In the genomic region with DNA sequence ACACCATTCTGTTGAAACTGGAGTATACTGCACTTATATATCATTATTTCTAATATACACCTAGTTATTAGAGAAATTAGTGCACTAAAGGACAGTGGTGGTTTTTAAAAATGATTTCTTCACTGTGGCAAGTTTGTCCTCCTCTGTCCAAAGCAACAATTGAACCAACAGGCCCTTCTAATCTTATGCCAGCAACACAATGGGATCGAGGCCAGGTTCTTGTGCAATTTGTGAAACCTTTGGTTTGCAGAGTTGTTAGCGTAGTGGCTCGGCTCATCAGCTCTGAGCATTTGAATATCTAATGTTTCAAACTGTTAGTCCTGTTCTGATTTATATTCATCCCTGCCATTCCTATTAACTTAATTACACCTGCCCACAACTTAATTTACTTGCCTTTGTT, we compare ENCODE assay signal across 12 cellular contexts. TPM values are rescaled to one million over a fixed set of nuclear protein-coding genes. Genes with fewer than 3 reads are reported as not detected.
DNase-seq lines count a peak whose midpoint lies in the region; ATAC-seq, FAIRE-seq and TF ChIP-seq lines count a peak whose summit lies in the region.
"Had no signal": no experiment of that assay in that cellular context is flagged by ENCODE, and none has a peak within 500 bp of the region (broad histone marks: within the 10 kb centered on the region; RNA-seq: fewer than 3 reads in every experiment).

No MANE protein-coding gene starts in this region.

- no peak for FAIRE-seq in RCC 7860 (lab: Jason Lieb, UNC)
- FAIRE-seq: D721Med, endothelial cell of umbilical vein had no signal

- TF ChIP-seq CTCF in heart left ventricle (IDR thresholded peaks at IDR 0.05) (no peak), psoas muscle (IDR thresholded peaks at IDR 0.05) (no peak), testis (IDR thresholded peaks at IDR 0.05) (no peak)

- in situ Hi-C loops in GM23248 (cut with MboI), result no loop called here

- no peak for TF ChIP-seq POLR2A in heart left ventricle (IDR thresholded peaks at IDR 0.05)
- no peak for TF ChIP-seq POLR2A in testis (IDR thresholded peaks at IDR 0.05)

- H3K27ac ChIP-seq in GM23248, result no peak overlapping the region
- peak overlapping the region; percentile 59 to 93 (median 80) for H3K27ac ChIP-seq in heart left ventricle
- H3K27ac ChIP-seq in psoas muscle, result peak overlapping the region; percentile 98
- H3K27ac ChIP-seq in testis, result no peak overlapping the region

- ATAC-seq in heart left ventricle (peak; percentile 77 to 87 (median 82)), psoas muscle (peak; percentile 71 to 87 (median 80))

- no peak overlapping the region for H3K9ac ChIP-seq in GM23248

- H3K9me2 ChIP-seq in GM23248 (ENCODE audit: insufficient read depth), result no peaks in the 10 kb centered on the region

- H3K79me2 ChIP-seq in GM23248 (ENCODE audit: insufficient read depth), result no peaks in the 10 kb centered on the region

- DNase-seq in GM23248, result peak; percentile 44
- DNase-seq in SKM-1 (lab: John Stamatoyannopoulos, UW; ENCODE audit: unreplicated experiment), result peak; percentile 29
- DNase-seq in heart left ventricle, result peak in 4 of 5 donors; percentile 45 to 79 (median 66)
- DNase-seq in psoas muscle, result peak; percentile 68 to 72
- DNase-seq in effector CD8-positive, alpha-beta T cell (lab: John Stamatoyannopoulos, UW), result no peak
- DNase-seq in testis, result no peak
- no peak for DNase-seq in RCC 7860 (ENCODE audit: low spot score)
- no peak for DNase-seq in activated CD4-positive, alpha-beta T cell treated with anti-CD3 and anti-CD28 coated beads, Interleukin-2, amount 50 U/mL, for 4 hours
- DNase-seq: activated CD4-positive, alpha-beta T cell treated with anti-CD3 and anti-CD28 coated beads, Interleukin-2, amount 50 U/mL, for 1 hour; stimulated activated naive CD4-positive, alpha-beta T cell treated with Interleukin-2 at 50 U/mL for 16 hours had no signal

- H3K27me3 ChIP-seq in GM23248 (replicated peaks; ENCODE audit: insufficient read depth), result no peaks in the 10 kb centered on the region
- H3K27me3 ChIP-seq in heart left ventricle, result no peaks in the 10 kb centered on the region
- no peaks in the 10 kb centered on the region for H3K27me3 ChIP-seq in psoas muscle (ENCODE audit: insufficient read depth in 3 of 3, low read length in 2 of 3)
- H3K27me3 ChIP-seq in testis, result no peaks in the 10 kb centered on the region

- H2AFZ ChIP-seq in GM23248, result no peak overlapping the region

- H3K4me3 ChIP-seq in GM23248, result no peak overlapping the region
- H3K4me3 ChIP-seq in heart left ventricle, result peak overlapping the region in 1 of 12 donors; percentile 1
- H3K4me3 ChIP-seq in psoas muscle, result peak overlapping the region; percentile 51
- H3K4me3 ChIP-seq in testis, result no peak overlapping the region

- H3K4me2 ChIP-seq in GM23248 (ENCODE audit: unreplicated experiment), result no peak overlapping the region

- H3K4me1 ChIP-seq in GM23248 (ENCODE audit: insufficient read depth) (peaks cover 11% of the 10 kb centered on the region; the same call in 1 of the 2 replicates), heart left ventricle (peaks cover 0 to 19% (median 2%) of the 10 kb centered on the region in 12 donors), psoas muscle (peaks cover 25% of the 10 kb centered on the region), testis (no peaks in the 10 kb centered on the region)

- WGBS in GM23248 (ENCODE audit: low coverage in 1 of 2, low lambda C conversion rate in 2 of 2, missing lambda C conversion rate in 2 of 2), 2 experiments, result 45 to 54% methylated on average over 3 of the region's 3 CpGs
- 46 to 65% (median 54%) methylated on average over 3 of the region's 3 CpGs for WGBS in heart left ventricle, 4 donors
- WGBS in psoas muscle, 3 donors, result 23 to 31% (median 25%) methylated on average over 3 of the region's 3 CpGs
- 53 to 70% methylated on average over 3 of the region's 3 CpGs for WGBS in testis, 2 donors

- intact Hi-C loops in heart left ventricle (cut with DNase I) (no loop called here), psoas muscle (cut with DNase I) (loop anchor here in 1 of 2 donors (5.0 kb wide), 1 partner anchor 164 kb away; a partner anchor contains a TSS), testis (cut with DNase I; ENCODE audit: low total_unique reads) (no loop called here)

- H3K9me3 ChIP-seq in GM23248 (ENCODE audit: low read depth) (no peaks in the 10 kb centered on the region), heart left ventricle (peaks cover 0 to 6% (median 0%) of the 10 kb centered on the region in 12 donors), psoas muscle (no peaks in the 10 kb centered on the region), testis (no peaks in the 10 kb centered on the region)

- no peaks in the 10 kb centered on the region for H4K20me1 ChIP-seq in GM23248 (ENCODE audit: insufficient read depth)

- no peaks in the 10 kb centered on the region for H3F3A ChIP-seq in GM23248 (ENCODE audit: insufficient read depth)

- no peaks in the 10 kb centered on the region for H3K36me3 ChIP-seq in GM23248 (ENCODE audit: low read depth)
- peaks cover 0 to 5% (median 0%) of the 10 kb centered on the region in 9 donors for H3K36me3 ChIP-seq in heart left ventricle
- no peaks in the 10 kb centered on the region for H3K36me3 ChIP-seq in psoas muscle (ENCODE audit: insufficient read depth in 1 of 2, low read depth in 1 of 2)
- H3K36me3 ChIP-seq in testis (ENCODE audit: low read depth, missing control alignments), result no peaks in the 10 kb centered on the region

RNA-seq across cellular contexts. Expression of a gene that starts 9.9 kb away (rescaled TPM):
- total RNA-seq in GM23248 (2014; rRNA removed; shearing (Covaris generic)), result not detected in 2 replicates
- polyA plus RNA-seq in GM23248 (2016; fragmentation: Nextera tagmentation; extraction: Ambion mirVana) (0.21 TPM in 1 of 2 replicates, not detected in the other), heart left ventricle (100 to 1,000 TPM in 1 of 2 donors, 10 to 100 TPM in 1; 16.1 to 181 TPM), psoas muscle (10 to 100 TPM; 27.7 to 89.3 (median 59.1) TPM), testis (ENCODE audit: insufficient read depth, low read depth, low replicate concordance) (15.6 TPM)
- total RNA-seq in heart left ventricle (100 to 1,000 TPM in 5 of 9 donors, 10 to 100 TPM in 4; 53.4 to 203 (median 123) TPM), psoas muscle (100 to 1,000 TPM in 3 of 4 donors, 10 to 100 TPM in 1; 92.5 to 227 (median 132) TPM), testis (1 to 10 TPM; 2.9 to 4.6 TPM)

RNA-seq across cellular contexts. Expression of a gene that starts 54.9 kb away (rescaled TPM):
- 14.2 and 19.9 TPM in 2 replicates for total RNA-seq in GM23248 (2014; rRNA removed; shearing (Covaris generic))
- 10.5 and 11.4 TPM in 2 replicates for polyA plus RNA-seq in GM23248 (2016; fragmentation: Nextera tagmentation; extraction: Ambion mirVana)
- total RNA-seq in heart left ventricle, result 1 to 10 TPM; 2.0 to 8.1 (median 5.9) TPM
- 1 to 10 TPM; 6.2 to 8.1 TPM for polyA plus RNA-seq in heart left ventricle
- 10 to 100 TPM in 1 of 4 donors, 1 to 10 TPM in 3; 4.9 to 12.4 (median 8.6) TPM for total RNA-seq in psoas muscle
- polyA plus RNA-seq in psoas muscle, result 10 to 100 TPM in 1 of 3 donors, 1 to 10 TPM in 2; 7.7 to 15.2 (median 9.2) TPM
- 10 to 100 TPM; 14.7 to 19.8 TPM for total RNA-seq in testis
- 12.1 TPM for polyA plus RNA-seq in testis (ENCODE audit: insufficient read depth, low read depth, low replicate concordance)

RNA-seq across cellular contexts. Expression of a gene that starts 55.2 kb away (rescaled TPM):
- 2.3 and 7.6 TPM in 2 replicates for total RNA-seq in GM23248 (2014; rRNA removed; shearing (Covaris generic))
- polyA plus RNA-seq in GM23248 (2016; fragmentation: Nextera tagmentation; extraction: Ambion mirVana) (1.6 and 2.4 TPM in 2 replicates), heart left ventricle (1 to 10 TPM; 1.1 to 1.6 TPM), psoas muscle (1 to 10 TPM; 1.4 to 2.4 (median 1.7) TPM), testis (ENCODE audit: insufficient read depth, low read depth, low replicate concordance) (5.4 TPM)
- total RNA-seq in heart left ventricle (1 to 10 TPM; 1.5 to 2.2 (median 1.8) TPM), psoas muscle (1 to 10 TPM; 1.1 to 1.5 (median 1.3) TPM), testis (10 to 100 TPM in 1 of 2 donors, 1 to 10 TPM in 1; 9.5 to 13.4 TPM)

Comparison
In these comparisons a context has a peak if more than half of its experiments do, and no peak if none do; other contexts are left out.
1. DNase-seq: peak in GM23248 (single experiment), SKM-1 (single experiment), heart left ventricle (4 of 5) and psoas muscle (2 of 2); none in effector CD8-positive, alpha-beta T cell (single experiment), testis (single experiment), RCC 7860 (single experiment) and activated CD4-positive, alpha-beta T cell treated with anti-CD3 and anti-CD28 coated beads, Interleukin-2, amount 50 U/mL, for 4 hours (0 of 2).
2. H3K27ac ChIP-seq: peak in heart left ventricle (12 of 12) and psoas muscle (single experiment); none in GM23248 (single experiment) and testis (0 of 2).
3. RNA of a gene that starts 9.9 kb away (total RNA-seq): 92.5 to 227 TPM in psoas muscle and 53.4 to 203 TPM in heart left ventricle; 2.9 to 4.6 TPM in testis and not detected in GM23248; every median in the first group is over 4 times any median in the second.